1 cellular context compared by ENCODE assay signal in genomic region chr3:190345027-190345821, GRCh38.
TF ChIP-seq lines count a peak whose summit lies in the region.

No MANE protein-coding gene starts in this region.

TF ChIP-seq in HepG2, 621 proteins besides CTCF, POLR2A, EP300 and RAD21 (continued from another document and continues in another):
- TF ChIP-seq, protein P1, sequence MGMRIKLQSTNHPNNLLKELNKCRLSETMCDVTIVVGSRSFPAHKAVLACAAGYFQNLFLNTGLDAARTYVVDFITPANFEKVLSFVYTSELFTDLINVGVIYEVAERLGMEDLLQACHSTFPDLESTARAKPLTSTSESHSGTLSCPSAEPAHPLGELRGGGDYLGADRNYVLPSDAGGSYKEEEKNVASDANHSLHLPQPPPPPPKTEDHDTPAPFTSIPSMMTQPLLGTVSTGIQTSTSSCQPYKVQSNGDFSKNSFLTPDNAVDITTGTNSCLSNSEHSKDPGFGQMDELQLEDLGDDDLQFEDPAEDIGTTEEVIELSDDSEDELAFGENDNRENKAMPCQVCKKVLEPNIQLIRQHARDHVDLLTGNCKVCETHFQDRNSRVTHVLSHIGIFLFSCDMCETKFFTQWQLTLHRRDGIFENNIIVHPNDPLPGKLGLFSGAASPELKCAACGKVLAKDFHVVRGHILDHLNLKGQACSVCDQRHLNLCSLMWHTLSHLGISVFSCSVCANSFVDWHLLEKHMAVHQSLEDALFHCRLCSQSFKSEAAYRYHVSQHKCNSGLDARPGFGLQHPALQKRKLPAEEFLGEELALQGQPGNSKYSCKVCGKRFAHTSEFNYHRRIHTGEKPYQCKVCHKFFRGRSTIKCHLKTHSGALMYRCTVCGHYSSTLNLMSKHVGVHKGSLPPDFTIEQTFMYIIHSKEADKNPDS (CRISPR knock-in tag; IDR thresholded peaks at IDR 0.05): no peak
- TF ChIP-seq NFYB (CRISPR knock-in tag; IDR thresholded peaks at IDR 0.05) (no peak), KDM3A (CRISPR knock-in tag; IDR thresholded peaks at IDR 0.05; ENCODE audit: low read depth) (peak; percentile 21; the same call in 1 of the 2 replicates), ZFAT (CRISPR knock-in tag; conservative IDR thresholded peaks at IDR 0.05) (no peak), ZUFSP (CRISPR knock-in tag; IDR thresholded peaks at IDR 0.05; ENCODE audit: borderline replicate concordance) (no peak), ZNF276 (CRISPR knock-in tag; IDR thresholded peaks at IDR 0.05; ENCODE audit: low read depth) (no peak), ZNF629 (CRISPR knock-in tag; conservative IDR thresholded peaks at IDR 0.05) (0 out of 2 replicates have a peak, but pooled peaks have one; percentile 11), NR2F1 (CRISPR knock-in tag; IDR thresholded peaks at IDR 0.05) (no peak), MTF2 (CRISPR knock-in tag; IDR thresholded peaks at IDR 0.05; ENCODE audit: borderline replicate concordance) (no peak), NFKB2 (CRISPR knock-in tag; IDR thresholded peaks at IDR 0.05; ENCODE audit: borderline replicate concordance) (no peak), ZNF780A (CRISPR knock-in tag; IDR thresholded peaks at IDR 0.05) (no peak), CENPBD1 (CRISPR knock-in tag; IDR thresholded peaks at IDR 0.05; ENCODE audit: borderline replicate concordance, low read depth) (no peak), NR1H2 (CRISPR knock-in tag; IDR thresholded peaks at IDR 0.05; ENCODE audit: borderline replicate concordance, low read depth) (no peak), TBP (CRISPR knock-in tag; IDR thresholded peaks at IDR 0.05) (no peak), HMG20A (CRISPR knock-in tag; IDR thresholded peaks at IDR 0.05; ENCODE audit: borderline replicate concordance) (peak; percentile 70; the same call in 1 of the 2 replicates), NFE2 (CRISPR knock-in tag; IDR thresholded peaks at IDR 0.05) (no peak), TEAD2 (CRISPR knock-in tag; IDR thresholded peaks at IDR 0.05) (no peak), SIN3A (IDR thresholded peaks at IDR 0.05; ENCODE audit: borderline replicate concordance, low read depth, low read length) (no peak), ZNF138 (CRISPR knock-in tag; IDR thresholded peaks at IDR 0.05; ENCODE audit: low read depth) (no peak), NFE2L1 (CRISPR knock-in tag; IDR thresholded peaks at IDR 0.05; ENCODE audit: borderline replicate concordance) (no peak), FOXC1 (CRISPR knock-in tag; IDR thresholded peaks at IDR 0.05; ENCODE audit: borderline replicate concordance) (no peak), GPBP1L1 (CRISPR knock-in tag; IDR thresholded peaks at IDR 0.05) (no peak), MYNN (CRISPR knock-in tag; IDR thresholded peaks at IDR 0.05; ENCODE audit: low read depth) (no peak), GTF2F1 (IDR thresholded peaks at IDR 0.05; ENCODE audit: low read length) (no peak), CBX2 (IDR thresholded peaks at IDR 0.05; ENCODE audit: low read depth, low read length) (no peak), CBX2 (CRISPR knock-in tag; IDR thresholded peaks at IDR 0.05; ENCODE audit: low read depth) (no peak)
- TF ChIP-seq, protein P2, sequence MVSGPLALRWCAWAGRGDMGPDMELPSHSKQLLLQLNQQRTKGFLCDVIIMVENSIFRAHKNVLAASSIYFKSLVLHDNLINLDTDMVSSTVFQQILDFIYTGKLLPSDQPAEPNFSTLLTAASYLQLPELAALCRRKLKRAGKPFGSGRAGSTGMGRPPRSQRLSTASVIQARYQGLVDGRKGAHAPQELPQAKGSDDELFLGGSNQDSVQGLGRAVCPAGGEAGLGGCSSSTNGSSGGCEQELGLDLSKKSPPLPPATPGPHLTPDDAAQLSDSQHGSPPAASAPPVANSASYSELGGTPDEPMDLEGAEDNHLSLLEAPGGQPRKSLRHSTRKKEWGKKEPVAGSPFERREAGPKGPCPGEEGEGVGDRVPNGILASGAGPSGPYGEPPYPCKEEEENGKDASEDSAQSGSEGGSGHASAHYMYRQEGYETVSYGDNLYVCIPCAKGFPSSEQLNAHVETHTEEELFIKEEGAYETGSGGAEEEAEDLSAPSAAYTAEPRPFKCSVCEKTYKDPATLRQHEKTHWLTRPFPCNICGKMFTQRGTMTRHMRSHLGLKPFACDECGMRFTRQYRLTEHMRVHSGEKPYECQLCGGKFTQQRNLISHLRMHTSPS (CRISPR knock-in tag; IDR thresholded peaks at IDR 0.05; ENCODE audit: low read depth): no peak
- TF ChIP-seq, protein P3, sequence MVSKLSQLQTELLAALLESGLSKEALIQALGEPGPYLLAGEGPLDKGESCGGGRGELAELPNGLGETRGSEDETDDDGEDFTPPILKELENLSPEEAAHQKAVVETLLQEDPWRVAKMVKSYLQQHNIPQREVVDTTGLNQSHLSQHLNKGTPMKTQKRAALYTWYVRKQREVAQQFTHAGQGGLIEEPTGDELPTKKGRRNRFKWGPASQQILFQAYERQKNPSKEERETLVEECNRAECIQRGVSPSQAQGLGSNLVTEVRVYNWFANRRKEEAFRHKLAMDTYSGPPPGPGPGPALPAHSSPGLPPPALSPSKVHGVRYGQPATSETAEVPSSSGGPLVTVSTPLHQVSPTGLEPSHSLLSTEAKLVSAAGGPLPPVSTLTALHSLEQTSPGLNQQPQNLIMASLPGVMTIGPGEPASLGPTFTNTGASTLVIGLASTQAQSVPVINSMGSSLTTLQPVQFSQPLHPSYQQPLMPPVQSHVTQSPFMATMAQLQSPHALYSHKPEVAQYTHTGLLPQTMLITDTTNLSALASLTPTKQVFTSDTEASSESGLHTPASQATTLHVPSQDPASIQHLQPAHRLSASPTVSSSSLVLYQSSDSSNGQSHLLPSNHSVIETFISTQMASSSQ (IDR thresholded peaks at IDR 0.05; ENCODE audit: low read depth): peak; percentile 71
- TF ChIP-seq, protein P3 (CRISPR knock-in tag; IDR thresholded peaks at IDR 0.05; ENCODE audit: borderline replicate concordance): peak; percentile 68; the same call in 1 of the 2 replicates
- TF ChIP-seq, protein P4, sequence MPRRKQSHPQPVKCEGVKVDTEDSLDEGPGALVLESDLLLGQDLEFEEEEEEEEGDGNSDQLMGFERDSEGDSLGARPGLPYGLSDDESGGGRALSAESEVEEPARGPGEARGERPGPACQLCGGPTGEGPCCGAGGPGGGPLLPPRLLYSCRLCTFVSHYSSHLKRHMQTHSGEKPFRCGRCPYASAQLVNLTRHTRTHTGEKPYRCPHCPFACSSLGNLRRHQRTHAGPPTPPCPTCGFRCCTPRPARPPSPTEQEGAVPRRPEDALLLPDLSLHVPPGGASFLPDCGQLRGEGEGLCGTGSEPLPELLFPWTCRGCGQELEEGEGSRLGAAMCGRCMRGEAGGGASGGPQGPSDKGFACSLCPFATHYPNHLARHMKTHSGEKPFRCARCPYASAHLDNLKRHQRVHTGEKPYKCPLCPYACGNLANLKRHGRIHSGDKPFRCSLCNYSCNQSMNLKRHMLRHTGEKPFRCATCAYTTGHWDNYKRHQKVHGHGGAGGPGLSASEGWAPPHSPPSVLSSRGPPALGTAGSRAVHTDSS (CRISPR knock-in tag; conservative IDR thresholded peaks at IDR 0.05): no peak
- TF ChIP-seq, protein P5, sequence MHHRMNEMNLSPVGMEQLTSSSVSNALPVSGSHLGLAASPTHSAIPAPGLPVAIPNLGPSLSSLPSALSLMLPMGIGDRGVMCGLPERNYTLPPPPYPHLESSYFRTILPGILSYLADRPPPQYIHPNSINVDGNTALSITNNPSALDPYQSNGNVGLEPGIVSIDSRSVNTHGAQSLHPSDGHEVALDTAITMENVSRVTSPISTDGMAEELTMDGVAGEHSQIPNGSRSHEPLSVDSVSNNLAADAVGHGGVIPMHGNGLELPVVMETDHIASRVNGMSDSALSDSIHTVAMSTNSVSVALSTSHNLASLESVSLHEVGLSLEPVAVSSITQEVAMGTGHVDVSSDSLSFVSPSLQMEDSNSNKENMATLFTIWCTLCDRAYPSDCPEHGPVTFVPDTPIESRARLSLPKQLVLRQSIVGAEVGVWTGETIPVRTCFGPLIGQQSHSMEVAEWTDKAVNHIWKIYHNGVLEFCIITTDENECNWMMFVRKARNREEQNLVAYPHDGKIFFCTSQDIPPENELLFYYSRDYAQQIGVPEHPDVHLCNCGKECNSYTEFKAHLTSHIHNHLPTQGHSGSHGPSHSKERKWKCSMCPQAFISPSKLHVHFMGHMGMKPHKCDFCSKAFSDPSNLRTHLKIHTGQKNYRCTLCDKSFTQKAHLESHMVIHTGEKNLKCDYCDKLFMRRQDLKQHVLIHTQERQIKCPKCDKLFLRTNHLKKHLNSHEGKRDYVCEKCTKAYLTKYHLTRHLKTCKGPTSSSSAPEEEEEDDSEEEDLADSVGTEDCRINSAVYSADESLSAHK (CRISPR knock-in tag; IDR thresholded peaks at IDR 0.05; ENCODE audit: borderline replicate concordance): no peak
- TF ChIP-seq, protein P6, sequence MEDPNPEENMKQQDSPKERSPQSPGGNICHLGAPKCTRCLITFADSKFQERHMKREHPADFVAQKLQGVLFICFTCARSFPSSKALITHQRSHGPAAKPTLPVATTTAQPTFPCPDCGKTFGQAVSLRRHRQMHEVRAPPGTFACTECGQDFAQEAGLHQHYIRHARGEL (CRISPR knock-in tag; IDR thresholded peaks at IDR 0.05): no peak
- TF ChIP-seq, protein P7, sequence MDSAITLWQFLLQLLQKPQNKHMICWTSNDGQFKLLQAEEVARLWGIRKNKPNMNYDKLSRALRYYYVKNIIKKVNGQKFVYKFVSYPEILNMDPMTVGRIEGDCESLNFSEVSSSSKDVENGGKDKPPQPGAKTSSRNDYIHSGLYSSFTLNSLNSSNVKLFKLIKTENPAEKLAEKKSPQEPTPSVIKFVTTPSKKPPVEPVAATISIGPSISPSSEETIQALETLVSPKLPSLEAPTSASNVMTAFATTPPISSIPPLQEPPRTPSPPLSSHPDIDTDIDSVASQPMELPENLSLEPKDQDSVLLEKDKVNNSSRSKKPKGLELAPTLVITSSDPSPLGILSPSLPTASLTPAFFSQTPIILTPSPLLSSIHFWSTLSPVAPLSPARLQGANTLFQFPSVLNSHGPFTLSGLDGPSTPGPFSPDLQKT (CRISPR knock-in tag; IDR thresholded peaks at IDR 0.05; ENCODE audit: borderline replicate concordance): no peak
- TF ChIP-seq, protein P8, sequence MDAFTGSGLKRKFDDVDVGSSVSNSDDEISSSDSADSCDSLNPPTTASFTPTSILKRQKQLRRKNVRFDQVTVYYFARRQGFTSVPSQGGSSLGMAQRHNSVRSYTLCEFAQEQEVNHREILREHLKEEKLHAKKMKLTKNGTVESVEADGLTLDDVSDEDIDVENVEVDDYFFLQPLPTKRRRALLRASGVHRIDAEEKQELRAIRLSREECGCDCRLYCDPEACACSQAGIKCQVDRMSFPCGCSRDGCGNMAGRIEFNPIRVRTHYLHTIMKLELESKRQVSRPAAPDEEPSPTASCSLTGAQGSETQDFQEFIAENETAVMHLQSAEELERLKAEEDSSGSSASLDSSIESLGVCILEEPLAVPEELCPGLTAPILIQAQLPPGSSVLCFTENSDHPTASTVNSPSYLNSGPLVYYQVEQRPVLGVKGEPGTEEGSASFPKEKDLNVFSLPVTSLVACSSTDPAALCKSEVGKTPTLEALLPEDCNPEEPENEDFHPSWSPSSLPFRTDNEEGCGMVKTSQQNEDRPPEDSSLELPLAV (CRISPR knock-in tag; conservative IDR thresholded peaks at IDR 0.05; ENCODE audit: low read depth): no peak
- TF ChIP-seq, protein P9, sequence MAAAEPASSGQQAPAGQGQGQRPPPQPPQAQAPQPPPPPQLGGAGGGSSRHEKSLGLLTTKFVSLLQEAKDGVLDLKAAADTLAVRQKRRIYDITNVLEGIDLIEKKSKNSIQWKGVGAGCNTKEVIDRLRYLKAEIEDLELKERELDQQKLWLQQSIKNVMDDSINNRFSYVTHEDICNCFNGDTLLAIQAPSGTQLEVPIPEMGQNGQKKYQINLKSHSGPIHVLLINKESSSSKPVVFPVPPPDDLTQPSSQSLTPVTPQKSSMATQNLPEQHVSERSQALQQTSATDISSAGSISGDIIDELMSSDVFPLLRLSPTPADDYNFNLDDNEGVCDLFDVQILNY (CRISPR knock-in tag; conservative IDR thresholded peaks at IDR 0.05): no peak
